16 cellular contexts compared by ENCODE assay signal in the genomic region with DNA sequence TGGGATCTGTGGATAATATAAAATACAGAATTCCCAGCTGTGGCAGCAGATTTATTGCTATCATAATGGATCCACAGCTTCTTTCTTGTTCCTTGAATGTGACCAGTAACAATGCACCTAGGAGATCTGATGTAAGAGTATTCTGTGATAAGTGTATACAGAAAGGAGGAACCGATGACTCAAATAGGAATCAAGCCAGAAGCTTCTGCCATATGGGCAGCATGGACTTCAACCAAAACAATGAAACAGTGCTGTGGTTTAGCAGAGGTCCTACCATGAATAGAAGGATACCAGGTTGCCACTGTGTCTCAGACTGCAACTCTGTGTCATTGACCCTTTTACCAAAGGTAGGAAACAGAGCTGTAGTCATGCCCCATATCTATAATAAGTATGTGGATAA.
A peak's percentile ranks its signal among the peaks of the same experiment; 100 is the strongest.
DNase-seq lines count a peak whose midpoint lies in the region; ATAC-seq, FAIRE-seq and TF ChIP-seq lines count a peak whose summit lies in the region.
"Had no signal": no experiment of that assay in that cellular context is flagged by ENCODE, and none has a peak within 500 bp of the region (broad histone marks: within the 10 kb centered on the region; RNA-seq: fewer than 3 reads in every experiment).

No MANE protein-coding gene starts in this region.

- no peaks in the 10 kb centered on the region for H3K27me3 ChIP-seq in GM12878 (replicated peaks in 1 of 2; ENCODE audit: control insufficient read depth in 2 of 2, insufficient read depth in 2 of 2, low read length in 1 of 2)
- H3K27me3 ChIP-seq in psoas muscle (ENCODE audit: insufficient read depth in 3 of 3, low read length in 2 of 3) = no peaks in the 10 kb centered on the region

- no peak overlapping the region for H2AFZ ChIP-seq in GM12878 (ENCODE audit: control insufficient read depth, low read depth, low read length)
- H2AFZ ChIP-seq: parathyroid adenoma had no signal

- TF ChIP-seq EP300 in GM12878 (IDR thresholded peaks at IDR 0.05; ENCODE audit: borderline replicate concordance in 1 of 2, control insufficient read depth in 1 of 2, low read depth in 2 of 2, low read length in 2 of 2) = no peak

- in situ Hi-C loops in GM12878 (cut with MboI) = no loop called here

- CTCF ChIA-PET in GM12878 (lab: Yijun Ruan, JAX) = interaction anchor here (3.8 kb wide), 1 partner anchor 39 kb away, joined by 21 read pairs; no protein-coding TSS in a partner anchor

- H3K4me3 Mint-ChIP-seq in neural crest cell = no peak overlapping the region
- H3K4me3 Mint-ChIP-seq: memory B cell; stimulated activated effector memory CD8-positive, alpha-beta T cell treated with anti-CD3 and anti-CD28 coated beads, Interleukin-12 subunit alpha, Interleukin-12 subunit beta, amount 100 ng/mL, for 72 hours had no signal

- peak overlapping the region; percentile 39 for H3K27ac Mint-ChIP-seq in neural crest cell (ENCODE audit: unreplicated experiment)
- H3K27ac Mint-ChIP-seq: memory B cell; stimulated activated effector memory CD8-positive, alpha-beta T cell treated with anti-CD3 and anti-CD28 coated beads, Interleukin-12 subunit alpha, Interleukin-12 subunit beta, amount 100 ng/mL, for 72 hours had no signal

- H3K4me1 ChIP-seq in GM12878 (ENCODE audit: control insufficient read depth, insufficient read depth, low read length) = no peaks in the 10 kb centered on the region
- no peaks in the 10 kb centered on the region for H3K4me1 ChIP-seq in psoas muscle
- H3K4me1 ChIP-seq: parathyroid adenoma had no signal

- H3K36me3 Mint-ChIP-seq in neural crest cell (ENCODE audit: low read depth) = peaks cover 25% of the 10 kb centered on the region
- H3K36me3 Mint-ChIP-seq: memory B cell; stimulated activated effector memory CD8-positive, alpha-beta T cell treated with anti-CD3 and anti-CD28 coated beads, Interleukin-12 subunit alpha, Interleukin-12 subunit beta, amount 100 ng/mL, for 72 hours had no signal

- H3K27ac ChIP-seq in GM12878 (ENCODE audit: control insufficient read depth, insufficient read depth) (no peak overlapping the region), psoas muscle (no peak overlapping the region)
- H3K27ac ChIP-seq: parathyroid adenoma had no signal

- no peak for DNase-seq in GM12878 (ENCODE audit: low read depth, low spot score)
- DNase-seq in neural crest cell (ENCODE audit: low read depth, low spot score) = no peak
- DNase-seq in psoas muscle = no peak
- no peak for DNase-seq in left cardiac atrium
- DNase-seq in NCI-H510A treated with DMSO at 0.1 percent for 48 hours (lab: John Stamatoyannopoulos, UW) = no peak
- DNase-seq: activated CD4-positive, alpha-beta T cell treated with anti-CD3 and anti-CD28 coated beads, Interleukin-2, amount 50 U/mL, for 48 hours; cortex of kidney; NCI-H1436; T-helper 1 cell had no signal

- RAD21 ChIA-PET in GM12878 (lab: Charles Lee; ENCODE audit: unreplicated experiment) = no interaction called here

- no peaks in the 10 kb centered on the region for H3K27me3 Mint-ChIP-seq in neural crest cell (ENCODE audit: low read depth)

- no peak overlapping the region for H3K4me2 ChIP-seq in GM12878 (ENCODE audit: control insufficient read depth, insufficient read depth)

- no peaks in the 10 kb centered on the region for H3K9me3 Mint-ChIP-seq in neural crest cell
- H3K9me3 Mint-ChIP-seq: memory B cell had no signal

- SMC1A ChIA-PET in GM12878 (lab: Charles Lee; ENCODE audit: uncharacterized antibody, unreplicated experiment) = no interaction called here

- POLR2A ChIA-PET in GM12878 (lab: Charles Lee) = no interaction called here

- no peak for TF ChIP-seq RAD21 in GM12878 (IDR thresholded peaks at IDR 0.05; ENCODE audit: insufficient read depth, low read depth, low read length)

- WGBS in GM12878 (ENCODE audit: insufficient coverage, insufficient replicate concordance, low lambda C conversion rate, missing lambda C conversion rate) = 36% methylated on average over 1 of the region's 1 CpG
- WGBS in psoas muscle, 3 donors = 69 to 96% (median 75%) methylated on average over 1 of the region's 1 CpG

- TF ChIP-seq POLR2A in GM12878 (IDR thresholded peaks at IDR 0.05; ENCODE audit: low read depth, low read length) = no peak

- H3K36me3 ChIP-seq in GM12878 (ENCODE audit: control insufficient read depth in 2 of 2, insufficient read depth in 2 of 2, low read length in 1 of 2) (no peaks in the 10 kb centered on the region), psoas muscle (ENCODE audit: insufficient read depth in 1 of 2, low read depth in 1 of 2) (no peaks in the 10 kb centered on the region)

- no TSS peak for BruUV-seq in GM12878 (replicated peaks; lab: Mats Ljungman, UMichigan)

- no peak overlapping the region for H3K9ac ChIP-seq in GM12878 (ENCODE audit: control insufficient read depth, insufficient read depth, low read length)
- H3K9ac ChIP-seq: parathyroid adenoma had no signal

- TF ChIP-seq CTCF in GM12878 (IDR thresholded peaks at IDR 0.05 in 2 of 3, conservative IDR thresholded peaks at IDR 0.05 in 1 of 3; ENCODE audit: control insufficient read depth in 2 of 3, extremely low read depth in 1 of 3, insufficient read depth in 1 of 3, low read depth in 3 of 3, low read length in 3 of 3) (no peak), neural crest cell (conservative IDR thresholded peaks at IDR 0.05) (no peak), psoas muscle (IDR thresholded peaks at IDR 0.05) (no peak)

- intact Hi-C loops in GM12878 (cut with micrococcal nuclease; ENCODE audit: unreplicated experiment) (no loop called here), psoas muscle (cut with DNase I) (no loop called here), left cardiac atrium (cut with DNase I) (no loop called here)

- H4K20me1 ChIP-seq in GM12878 (ENCODE audit: control insufficient read depth, insufficient read depth) = no peaks in the 10 kb centered on the region

- no peaks in the 10 kb centered on the region for H3K79me2 ChIP-seq in GM12878 (ENCODE audit: control insufficient read depth, insufficient read depth, low read length)
- H3K79me2 ChIP-seq: parathyroid adenoma had no signal

- H3K4me3 ChIP-seq in GM12878 (no peak overlapping the region), psoas muscle (no peak overlapping the region)

- H3K4me1 Mint-ChIP-seq in neural crest cell = peaks cover 51% of the 10 kb centered on the region
- H3K4me1 Mint-ChIP-seq: memory B cell; stimulated activated effector memory CD8-positive, alpha-beta T cell treated with anti-CD3 and anti-CD28 coated beads, Interleukin-12 subunit alpha, Interleukin-12 subunit beta, amount 100 ng/mL, for 72 hours had no signal

- H3K9me3 ChIP-seq in GM12878 (replicated peaks; ENCODE audit: control insufficient read depth, insufficient read depth, low read length) = no peaks in the 10 kb centered on the region
- no peaks in the 10 kb centered on the region for H3K9me3 ChIP-seq in psoas muscle

- FAIRE-seq in GM12878 (lab: Jason Lieb, UNC) = no peak
- FAIRE-seq: GM12891 had no signal

- ATAC-seq in GM18502 (IDR thresholded peaks at IDR 0.05; ENCODE audit: poor library complexity, unreplicated experiment) = peak; percentile 54
- peak; percentile 56 for ATAC-seq in HG03469 (IDR thresholded peaks at IDR 0.05; ENCODE audit: unreplicated experiment)
- peak; percentile 31; the same call in 2 of the 3 replicates for ATAC-seq in GM12878
- ATAC-seq in psoas muscle = no peak
- ATAC-seq in HG03095 (IDR thresholded peaks at IDR 0.05; ENCODE audit: unreplicated experiment) = no peak
- no peak for ATAC-seq in left cardiac atrium
- ATAC-seq: stimulated activated effector memory CD8-positive, alpha-beta T cell treated with anti-CD3 and anti-CD28 coated beads, Interleukin-12 subunit alpha, Interleukin-12 subunit beta, amount 100 ng/mL, for 72 hours had no signal

TF ChIP-seq in GM12878, 131 proteins besides CTCF, POLR2A, EP300 and RAD21 (continues in another document):
- TF ChIP-seq CHD1 (IDR thresholded peaks at IDR 0.05; ENCODE audit: low read depth, low read length) (no peak), ZZZ3 (IDR thresholded peaks at IDR 0.05; ENCODE audit: control insufficient read depth, insufficient read length, low read depth) (no peak)
- TF ChIP-seq, protein P1, sequence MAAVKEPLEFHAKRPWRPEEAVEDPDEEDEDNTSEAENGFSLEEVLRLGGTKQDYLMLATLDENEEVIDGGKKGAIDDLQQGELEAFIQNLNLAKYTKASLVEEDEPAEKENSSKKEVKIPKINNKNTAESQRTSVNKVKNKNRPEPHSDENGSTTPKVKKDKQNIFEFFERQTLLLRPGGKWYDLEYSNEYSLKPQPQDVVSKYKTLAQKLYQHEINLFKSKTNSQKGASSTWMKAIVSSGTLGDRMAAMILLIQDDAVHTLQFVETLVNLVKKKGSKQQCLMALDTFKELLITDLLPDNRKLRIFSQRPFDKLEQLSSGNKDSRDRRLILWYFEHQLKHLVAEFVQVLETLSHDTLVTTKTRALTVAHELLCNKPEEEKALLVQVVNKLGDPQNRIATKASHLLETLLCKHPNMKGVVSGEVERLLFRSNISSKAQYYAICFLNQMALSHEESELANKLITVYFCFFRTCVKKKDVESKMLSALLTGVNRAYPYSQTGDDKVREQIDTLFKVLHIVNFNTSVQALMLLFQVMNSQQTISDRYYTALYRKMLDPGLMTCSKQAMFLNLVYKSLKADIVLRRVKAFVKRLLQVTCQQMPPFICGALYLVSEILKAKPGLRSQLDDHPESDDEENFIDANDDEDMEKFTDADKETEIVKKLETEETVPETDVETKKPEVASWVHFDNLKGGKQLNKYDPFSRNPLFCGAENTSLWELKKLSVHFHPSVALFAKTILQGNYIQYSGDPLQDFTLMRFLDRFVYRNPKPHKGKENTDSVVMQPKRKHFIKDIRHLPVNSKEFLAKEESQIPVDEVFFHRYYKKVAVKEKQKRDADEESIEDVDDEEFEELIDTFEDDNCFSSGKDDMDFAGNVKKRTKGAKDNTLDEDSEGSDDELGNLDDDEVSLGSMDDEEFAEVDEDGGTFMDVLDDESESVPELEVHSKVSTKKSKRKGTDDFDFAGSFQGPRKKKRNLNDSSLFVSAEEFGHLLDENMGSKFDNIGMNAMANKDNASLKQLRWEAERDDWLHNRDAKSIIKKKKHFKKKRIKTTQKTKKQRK (IDR thresholded peaks at IDR 0.05; ENCODE audit: low read depth, low read length) = no peak

Comparison
In these comparisons a context has a peak if more than half of its experiments do, and no peak if none do; other contexts are left out.
1. ATAC-seq: peak in GM18502 (single experiment), HG03469 (single experiment) and GM12878 (single experiment); none in psoas muscle (0 of 4), HG03095 (single experiment) and left cardiac atrium (0 of 2).